8 cellular contexts compared by ENCODE assay signal in genomic region chr5:96957125-96958041, GRCh38. TPM values are rescaled to one million over a fixed set of nuclear protein-coding genes. Genes with fewer than 3 reads are reported as not detected.
A peak's percentile ranks its signal among the peaks of the same experiment; 100 is the strongest.
DNase-seq lines count a peak whose midpoint lies in the region; ATAC-seq and TF ChIP-seq lines count a peak whose summit lies in the region.

No MANE protein-coding gene starts in this region.

- DNase-seq in NCI-H82 (lab: John Stamatoyannopoulos, UW): peak; percentile 14
- DNase-seq in NCI-H82 treated with DMSO at 0.1 percent for 48 hours (lab: John Stamatoyannopoulos, UW; ENCODE audit: unreplicated experiment): no peak
- DNase-seq in NB4 (ENCODE audit: low read depth): peak; percentile 34
- no peak for DNase-seq in psoas muscle
- no peak for DNase-seq in testis
- no peak for DNase-seq in AML-193 (lab: John Stamatoyannopoulos, UW)
- no peak for DNase-seq in DMS114 treated with DMSO at 0.1 percent for 48 hours (lab: John Stamatoyannopoulos, UW; ENCODE audit: unreplicated experiment)

- H3K27ac ChIP-seq in psoas muscle: peak overlapping the region; percentile 50
- H3K27ac ChIP-seq in testis: no peak overlapping the region

- WGBS in psoas muscle, 3 donors: 65 to 75% (median 71%) methylated on average over 4 of the region's 4 CpGs
- 82 to 91% methylated on average over 4 of the region's 4 CpGs for WGBS in testis, 2 donors

- H3K4me3 ChIP-seq in NB4 (ENCODE audit: low read depth, low read length) (no peak overlapping the region), psoas muscle (no peak overlapping the region), testis (no peak overlapping the region)

- H3K36me3 ChIP-seq in psoas muscle (ENCODE audit: insufficient read depth in 1 of 2, low read depth in 1 of 2) (no peaks in the 10 kb centered on the region), testis (ENCODE audit: low read depth, missing control alignments) (no peaks in the 10 kb centered on the region)

- intact Hi-C loops in psoas muscle (cut with DNase I) (no loop called here), testis (cut with DNase I; ENCODE audit: low total_unique reads) (no loop called here)

- ATAC-seq in GM21825 (IDR thresholded peaks at IDR 0.05; ENCODE audit: unreplicated experiment) (peak; percentile 38), psoas muscle (no peak)

- peaks cover 49% of the 10 kb centered on the region for H3K4me1 ChIP-seq in psoas muscle
- no peaks in the 10 kb centered on the region for H3K4me1 ChIP-seq in testis

- H3K27me3 ChIP-seq in psoas muscle (ENCODE audit: insufficient read depth in 3 of 3, low read length in 2 of 3) (no peaks in the 10 kb centered on the region), testis (no peaks in the 10 kb centered on the region)

- TF ChIP-seq CTCF in NB4 (IDR thresholded peaks at IDR 0.05; ENCODE audit: low read depth, low read length): no peak
- no peak for TF ChIP-seq CTCF in psoas muscle (IDR thresholded peaks at IDR 0.05)
- no peak for TF ChIP-seq CTCF in testis (IDR thresholded peaks at IDR 0.05)

- no peak for TF ChIP-seq POLR2A in NB4 (IDR thresholded peaks at IDR 0.05; ENCODE audit: extremely low read depth, insufficient read length)
- TF ChIP-seq POLR2A in testis (IDR thresholded peaks at IDR 0.05): no peak

- H3K9me3 ChIP-seq in psoas muscle (no peaks in the 10 kb centered on the region), testis (no peaks in the 10 kb centered on the region)

RNA-seq across cellular contexts. Expression of gene LNPEP, which starts 21.5 kb away (rescaled TPM):
- total RNA-seq in psoas muscle (10 to 100 TPM; 30.4 to 62.8 (median 45.4) TPM), testis (10 to 100 TPM; 28.0 to 33.1 TPM)
- polyA plus RNA-seq in psoas muscle (10 to 100 TPM in 1 of 3 donors, 1 to 10 TPM in 2; 4.1 to 12.4 (median 4.3) TPM), testis (ENCODE audit: insufficient read depth, low read depth, low replicate concordance) (10.9 TPM)

Comparison
In these comparisons a context has a peak if more than half of its experiments do, and no peak if none do; other contexts are left out.
1. DNase-seq: peak in NCI-H82 (single experiment) and NB4 (single experiment); none in NCI-H82 treated with DMSO at 0.1 percent for 48 hours (single experiment), psoas muscle (0 of 2), testis (single experiment), AML-193 (0 of 2) and DMS114 treated with DMSO at 0.1 percent for 48 hours (single experiment).